In genomic region chr16:84886536-84887090, GRCh38 we compare ENCODE assay signal across 2 cellular contexts.
TF ChIP-seq lines count a peak whose summit lies in the region.

No MANE protein-coding gene starts in this region.

TF ChIP-seq in GM23338, 12 proteins besides CTCF, POLR2A, EP300 and RAD21:
- TF ChIP-seq, protein P1, sequence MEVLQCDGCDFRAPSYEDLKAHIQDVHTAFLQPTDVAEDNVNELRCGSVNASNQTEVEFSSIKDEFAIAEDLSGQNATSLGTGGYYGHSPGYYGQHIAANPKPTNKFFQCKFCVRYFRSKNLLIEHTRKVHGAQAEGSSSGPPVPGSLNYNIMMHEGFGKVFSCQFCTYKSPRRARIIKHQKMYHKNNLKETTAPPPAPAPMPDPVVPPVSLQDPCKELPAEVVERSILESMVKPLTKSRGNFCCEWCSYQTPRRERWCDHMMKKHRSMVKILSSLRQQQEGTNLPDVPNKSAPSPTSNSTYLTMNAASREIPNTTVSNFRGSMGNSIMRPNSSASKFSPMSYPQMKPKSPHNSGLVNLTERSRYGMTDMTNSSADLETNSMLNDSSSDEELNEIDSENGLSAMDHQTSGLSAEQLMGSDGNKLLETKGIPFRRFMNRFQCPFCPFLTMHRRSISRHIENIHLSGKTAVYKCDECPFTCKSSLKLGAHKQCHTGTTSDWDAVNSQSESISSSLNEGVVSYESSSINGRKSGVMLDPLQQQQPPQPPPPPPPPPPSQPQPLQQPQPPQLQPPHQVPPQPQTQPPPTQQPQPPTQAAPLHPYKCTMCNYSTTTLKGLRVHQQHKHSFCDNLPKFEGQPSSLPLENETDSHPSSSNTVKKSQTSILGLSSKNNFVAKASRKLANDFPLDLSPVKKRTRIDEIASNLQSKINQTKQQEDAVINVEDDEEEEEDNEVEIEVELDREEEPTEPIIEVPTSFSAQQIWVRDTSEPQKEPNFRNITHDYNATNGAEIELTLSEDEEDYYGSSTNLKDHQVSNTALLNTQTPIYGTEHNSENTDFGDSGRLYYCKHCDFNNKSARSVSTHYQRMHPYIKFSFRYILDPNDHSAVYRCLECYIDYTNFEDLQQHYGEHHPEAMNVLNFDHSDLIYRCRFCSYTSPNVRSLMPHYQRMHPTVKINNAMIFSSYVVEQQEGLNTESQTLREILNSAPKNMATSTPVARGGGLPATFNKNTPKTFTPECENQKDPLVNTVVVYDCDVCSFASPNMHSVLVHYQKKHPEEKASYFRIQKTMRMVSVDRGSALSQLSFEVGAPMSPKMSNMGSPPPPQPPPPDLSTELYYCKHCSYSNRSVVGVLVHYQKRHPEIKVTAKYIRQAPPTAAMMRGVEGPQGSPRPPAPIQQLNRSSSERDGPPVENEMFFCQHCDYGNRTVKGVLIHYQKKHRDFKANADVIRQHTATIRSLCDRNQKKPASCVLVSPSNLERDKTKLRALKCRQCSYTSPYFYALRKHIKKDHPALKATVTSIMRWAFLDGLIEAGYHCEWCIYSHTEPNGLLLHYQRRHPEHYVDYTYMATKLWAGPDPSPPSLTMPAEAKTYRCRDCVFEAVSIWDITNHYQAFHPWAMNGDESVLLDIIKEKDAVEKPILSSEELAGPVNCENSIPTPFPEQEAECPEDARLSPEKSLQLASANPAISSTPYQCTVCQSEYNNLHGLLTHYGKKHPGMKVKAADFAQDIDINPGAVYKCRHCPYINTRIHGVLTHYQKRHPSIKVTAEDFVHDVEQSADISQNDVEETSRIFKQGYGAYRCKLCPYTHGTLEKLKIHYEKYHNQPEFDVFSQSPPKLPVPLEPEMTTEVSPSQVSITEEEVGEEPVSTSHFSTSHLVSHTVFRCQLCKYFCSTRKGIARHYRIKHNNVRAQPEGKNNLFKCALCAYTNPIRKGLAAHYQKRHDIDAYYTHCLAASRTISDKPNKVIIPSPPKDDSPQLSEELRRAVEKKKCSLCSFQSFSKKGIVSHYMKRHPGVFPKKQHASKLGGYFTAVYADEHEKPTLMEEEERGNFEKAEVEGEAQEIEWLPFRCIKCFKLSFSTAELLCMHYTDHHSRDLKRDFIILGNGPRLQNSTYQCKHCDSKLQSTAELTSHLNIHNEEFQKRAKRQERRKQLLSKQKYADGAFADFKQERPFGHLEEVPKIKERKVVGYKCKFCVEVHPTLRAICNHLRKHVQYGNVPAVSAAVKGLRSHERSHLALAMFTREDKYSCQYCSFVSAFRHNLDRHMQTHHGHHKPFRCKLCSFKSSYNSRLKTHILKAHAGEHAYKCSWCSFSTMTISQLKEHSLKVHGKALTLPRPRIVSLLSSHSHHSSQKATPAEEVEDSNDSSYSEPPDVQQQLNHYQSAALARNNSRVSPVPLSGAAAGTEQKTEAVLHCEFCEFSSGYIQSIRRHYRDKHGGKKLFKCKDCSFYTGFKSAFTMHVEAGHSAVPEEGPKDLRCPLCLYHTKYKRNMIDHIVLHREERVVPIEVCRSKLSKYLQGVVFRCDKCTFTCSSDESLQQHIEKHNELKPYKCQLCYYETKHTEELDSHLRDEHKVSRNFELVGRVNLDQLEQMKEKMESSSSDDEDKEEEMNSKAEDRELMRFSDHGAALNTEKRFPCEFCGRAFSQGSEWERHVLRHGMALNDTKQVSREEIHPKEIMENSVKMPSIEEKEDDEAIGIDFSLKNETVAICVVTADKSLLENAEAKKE (CRISPR knock-in tag; IDR thresholded peaks at IDR 0.05): no peak
- TF ChIP-seq CREB1 (CRISPR knock-in tag; IDR thresholded peaks at IDR 0.05; ENCODE audit: low read depth) (no peak), ZNF331 (CRISPR knock-in tag; IDR thresholded peaks at IDR 0.05; ENCODE audit: low read depth) (no peak), NANOG (IDR thresholded peaks at IDR 0.05; ENCODE audit: borderline replicate concordance) (no peak), STAT1 (IDR thresholded peaks at IDR 0.05; ENCODE audit: unreplicated experiment) (no peak), EZH2phosphoT487 (IDR thresholded peaks at IDR 0.05; ENCODE audit: unreplicated experiment) (no peak), JUNB (IDR thresholded peaks at IDR 0.05; ENCODE audit: unreplicated experiment) (no peak), EZH2 (IDR thresholded peaks at IDR 0.05; ENCODE audit: low read depth, unreplicated experiment) (no peak), POLR2AphosphoS5 (IDR thresholded peaks at IDR 0.05; ENCODE audit: low read depth) (no peak), ETS1 (IDR thresholded peaks at IDR 0.05) (no peak), ZNF114 (CRISPR knock-in tag; IDR thresholded peaks at IDR 0.05) (no peak), REST (IDR thresholded peaks at IDR 0.05; ENCODE audit: unreplicated experiment) (no peak)
TF ChIP-seq in GM23338: peak in this region for 0.

TF ChIP-seq in WTC11, 78 proteins besides CTCF, POLR2A, EP300 and RAD21 (continued from another document):
- TF ChIP-seq E2F4 (CRISPR knock-in tag; IDR thresholded peaks at IDR 0.05; ENCODE audit: borderline replicate concordance, low read depth): no peak
- TF ChIP-seq ZNF232 (CRISPR knock-in tag; IDR thresholded peaks at IDR 0.05): no peak
- TF ChIP-seq MXD4 (CRISPR knock-in tag; IDR thresholded peaks at IDR 0.05; ENCODE audit: borderline replicate concordance): no peak
- no peak for TF ChIP-seq RORB (CRISPR knock-in tag; IDR thresholded peaks at IDR 0.05)
- TF ChIP-seq, protein P2, sequence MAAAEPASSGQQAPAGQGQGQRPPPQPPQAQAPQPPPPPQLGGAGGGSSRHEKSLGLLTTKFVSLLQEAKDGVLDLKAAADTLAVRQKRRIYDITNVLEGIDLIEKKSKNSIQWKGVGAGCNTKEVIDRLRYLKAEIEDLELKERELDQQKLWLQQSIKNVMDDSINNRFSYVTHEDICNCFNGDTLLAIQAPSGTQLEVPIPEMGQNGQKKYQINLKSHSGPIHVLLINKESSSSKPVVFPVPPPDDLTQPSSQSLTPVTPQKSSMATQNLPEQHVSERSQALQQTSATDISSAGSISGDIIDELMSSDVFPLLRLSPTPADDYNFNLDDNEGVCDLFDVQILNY (CRISPR knock-in tag; IDR thresholded peaks at IDR 0.05): no peak
- no peak for TF ChIP-seq ZNF138 (CRISPR knock-in tag; conservative IDR thresholded peaks at IDR 0.05)
